In the genomic region with DNA sequence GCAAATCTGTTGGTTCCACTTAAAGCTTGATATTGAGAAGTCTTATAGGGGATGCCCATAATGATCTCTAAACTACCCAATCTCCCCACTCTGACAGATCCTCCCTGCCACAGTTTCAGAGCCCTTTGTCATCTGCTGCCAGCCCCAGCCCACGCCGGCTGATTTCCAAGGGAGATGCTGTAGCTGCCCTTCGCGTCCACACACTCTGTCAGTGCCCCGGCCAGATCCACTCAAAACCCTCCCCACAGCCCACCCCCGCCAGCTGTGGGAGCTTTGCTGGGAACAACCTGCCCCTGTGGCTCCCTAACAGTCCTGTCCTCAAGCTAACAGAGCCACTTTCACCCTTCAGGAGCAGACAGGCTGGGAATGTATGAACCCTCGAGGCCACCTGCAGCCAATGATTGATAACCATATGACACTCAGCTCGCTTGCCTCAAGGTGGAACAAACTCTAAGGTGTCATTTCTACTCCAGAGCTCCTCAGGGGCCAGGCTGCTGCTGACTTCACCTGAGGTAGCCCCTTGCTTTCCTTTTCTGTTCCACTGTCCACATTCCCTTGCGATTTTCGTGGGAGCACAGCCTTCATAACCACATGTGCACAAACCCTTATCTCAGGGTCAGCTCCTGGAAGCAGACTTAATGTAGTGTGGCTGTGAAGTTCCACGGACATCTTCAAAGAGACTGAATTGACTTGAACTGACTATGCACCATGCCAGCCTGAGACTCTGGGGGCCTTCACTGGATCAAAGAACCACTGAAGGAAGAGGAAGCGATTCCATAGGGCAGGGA, we compare ENCODE assay signal across 22 cellular contexts.
"Had no signal": no experiment of that assay in that cellular context is flagged by ENCODE, and none has a peak within 500 bp of the region (broad histone marks: within the 10 kb centered on the region; RNA-seq: fewer than 3 reads in every experiment).

No MANE protein-coding gene starts in this region.

- H3K9me3 Mint-ChIP-seq: activated naive CD8-positive, alpha-beta T cell treated with anti-CD3 and anti-CD28 coated beads for 36 hours; activated T-helper 17 cell treated with anti-CD3 and anti-CD28 coated beads, Interleukin-2, amount 50 U/mL, for 72 hours; mesothelial cell of epicardium; natural killer cell; T-helper 1 cell treated with Interleukin-12 subunit alpha and Interleukin-12 subunit beta and Interleukin-4 antibody, amounts not matched to agents 30 μg/mL and 1 μg/mL, for 36 hours; WTC11 had no signal

- H3K4me1 ChIP-seq: prostate gland had no signal

- H3K4me3 Mint-ChIP-seq: activated naive CD8-positive, alpha-beta T cell treated with anti-CD3 and anti-CD28 coated beads for 36 hours; activated T-helper 17 cell treated with anti-CD3 and anti-CD28 coated beads, Interleukin-2, amount 50 U/mL, for 72 hours; endodermal cell; mesothelial cell of epicardium; natural killer cell; T-helper 1 cell treated with Interleukin-12 subunit alpha and Interleukin-12 subunit beta and Interleukin-4 antibody, amounts not matched to agents 30 μg/mL and 1 μg/mL, for 36 hours; WTC11 had no signal

- FAIRE-seq: astrocyte, bronchial epithelial cell had no signal

- H3K27me3 ChIP-seq: thyroid gland had no signal

- H3K36me3 Mint-ChIP-seq: activated naive CD8-positive, alpha-beta T cell treated with anti-CD3 and anti-CD28 coated beads for 36 hours; mesothelial cell of epicardium; natural killer cell; WTC11 had no signal

- H3K36me3 ChIP-seq: left ventricle myocardium inferior, prostate gland, spleen, thyroid gland had no signal

- H3K27ac ChIP-seq: left ventricle myocardium inferior, prostate gland, spleen, thyroid gland had no signal

- ATAC-seq: activated T-helper 17 cell treated with anti-CD3 and anti-CD28 coated beads, Interleukin-2, amount 50 U/mL, for 72 hours; natural killer cell; WTC11 had no signal

- H3K4me3 ChIP-seq: left ventricle myocardium inferior, prostate gland, spleen, thyroid gland had no signal

- H3K4me1 Mint-ChIP-seq: mesothelial cell of epicardium, natural killer cell had no signal

- H3K27ac Mint-ChIP-seq: activated naive CD8-positive, alpha-beta T cell treated with anti-CD3 and anti-CD28 coated beads for 36 hours; activated T-helper 17 cell treated with anti-CD3 and anti-CD28 coated beads, Interleukin-2, amount 50 U/mL, for 72 hours; endodermal cell; mesothelial cell of epicardium; natural killer cell; T-helper 1 cell treated with Interleukin-12 subunit alpha and Interleukin-12 subunit beta and Interleukin-4 antibody, amounts not matched to agents 30 μg/mL and 1 μg/mL, for 36 hours; WTC11 had no signal

- H3K9me3 ChIP-seq: left ventricle myocardium inferior, prostate gland, spleen, thyroid gland had no signal

- DNase-seq: activated naive CD4-positive, alpha-beta T cell; activated naive CD8-positive, alpha-beta T cell treated with anti-CD3 and anti-CD28 coated beads for 36 hours; activated T-cell treated with anti-CD3 and anti-CD28 coated beads, Interleukin-2, amount 50 U/mL, for 1 hour; cerebellar nuclear complex; cortex of kidney; endodermal cell; foreskin fibroblast; kidney glomerular epithelial cell; left ventricle myocardium inferior; natural killer cell; spleen; stimulated activated CD4-positive, alpha-beta T cell treated with anti-CD3 and anti-CD28 coated beads, Interleukin-4, amount 100 ng/mL, for 24 hours; stimulated activated naive CD4-positive, alpha-beta T cell treated with Interleukin-2 at 50 U/mL for 16 hours; T1000; thyroid gland had no signal
